Comparison of ENCODE assay signal across 15 cellular contexts in genomic region chr15:47746516-47746915, GRCh38. TPM values are rescaled to one million over a fixed set of nuclear protein-coding genes. Genes with fewer than 3 reads are reported as not detected.
DNase-seq lines count a peak whose midpoint lies in the region.
"Had no signal": no experiment of that assay in that cellular context is flagged by ENCODE, and none has a peak within 500 bp of the region (broad histone marks: within the 10 kb centered on the region; RNA-seq: fewer than 3 reads in every experiment).

No MANE protein-coding gene starts in this region.

- DNase-seq in NCI-H82 (lab: John Stamatoyannopoulos, UW) (peak; percentile 64), NCI-H82 treated with DMSO at 0.1 percent for 48 hours (lab: John Stamatoyannopoulos, UW; ENCODE audit: unreplicated experiment) (no peak), cerebellar cortex (ENCODE audit: low spot score) (peak; percentile 43), mesendoderm (peak; percentile 34), HPDE6-E6E7 (ENCODE audit: extremely low spot score) (no peak), NCI-H345 treated with DMSO at 0.1 percent for 48 hours (lab: John Stamatoyannopoulos, UW; ENCODE audit: unreplicated experiment) (no peak), NCI-H2081 treated with DMSO at 0.1 percent for 48 hours (lab: John Stamatoyannopoulos, UW) (no peak)
- DNase-seq: BE2C; CD4-positive, alpha-beta memory T cell; DND-41; GF-D8; HCEC 1CT; HFFc6; IMR-90 had no signal

- no peak overlapping the region for H2BK5ac ChIP-seq in mesendoderm (ENCODE audit: low read length)

- no peak overlapping the region for H2AK5ac ChIP-seq in mesendoderm (ENCODE audit: low read length)

- H3K9ac ChIP-seq in mesendoderm (ENCODE audit: low read length) = no peak overlapping the region

- H4K8ac ChIP-seq in mesendoderm (ENCODE audit: low read depth, low read length) = no peak overlapping the region

- H3K4ac ChIP-seq in mesendoderm (ENCODE audit: low read depth, low read length) = no peak overlapping the region

- H2BK120ac ChIP-seq in mesendoderm (ENCODE audit: low read depth, low read length) = no peak overlapping the region

- H3K79me1 ChIP-seq in mesendoderm (ENCODE audit: low read length) = peaks cover 2% of the 10 kb centered on the region

- H3K27me3 ChIP-seq in mesendoderm (ENCODE audit: insufficient read depth, low read length, poor library complexity) = no peaks in the 10 kb centered on the region
- H3K27me3 ChIP-seq: BE2C had no signal

- H3K79me2 ChIP-seq in mesendoderm (ENCODE audit: control insufficient read depth, insufficient read depth, low read length) = no peaks in the 10 kb centered on the region

- no peak overlapping the region for H3K4me3 ChIP-seq in mesendoderm (ENCODE audit: low read length)

- no peaks in the 10 kb centered on the region for H3K36me3 ChIP-seq in mesendoderm (ENCODE audit: control insufficient read depth, insufficient read depth, low read length)
- H3K36me3 ChIP-seq: BE2C had no signal

- no CpG with 5 or more reads among the region's 3 CpGs for WGBS in mesendoderm (ENCODE audit: extremely low coverage, insufficient coverage, low lambda C conversion rate)

- peaks cover 17% of the 10 kb centered on the region for H3K4me1 ChIP-seq in mesendoderm (ENCODE audit: control insufficient read depth, low read depth, low read length)
- H3K4me1 ChIP-seq: BE2C had no signal

- H4K5ac ChIP-seq in mesendoderm (ENCODE audit: low read length) = no peak overlapping the region

- H3K18ac ChIP-seq in mesendoderm (ENCODE audit: low read length) = no peak overlapping the region

- H3K4me2 ChIP-seq in mesendoderm (ENCODE audit: low read length) = no peak overlapping the region

- no peak overlapping the region for H3K56ac ChIP-seq in mesendoderm (ENCODE audit: low read length)

- H3K27ac ChIP-seq in mesendoderm (ENCODE audit: low read depth, low read length) = no peak overlapping the region
- H3K27ac ChIP-seq: C4-2B had no signal

- H2BK15ac ChIP-seq in mesendoderm (replicated peaks; ENCODE audit: low read depth) = no peak overlapping the region

- H3K23ac ChIP-seq in mesendoderm (ENCODE audit: low read length) = no peak overlapping the region

RNA-seq across cellular contexts. Expression of gene SEMA6D, which starts 29.2 kb away (rescaled TPM):
- 1.9 TPM for polyA plus RNA-seq in mesendoderm (2013, experiment 1 of 2)
- polyA plus RNA-seq in mesendoderm (2013, experiment 2 of 2) = 1.6 TPM
- polyA plus RNA-seq: CD4-positive, alpha-beta memory T cell had no signal

Comparison
In these comparisons a context has a peak if more than half of its experiments do, and no peak if none do; other contexts are left out.
1. DNase-seq: peak in NCI-H82 (single experiment), cerebellar cortex (single experiment) and mesendoderm (single experiment); none in NCI-H82 treated with DMSO at 0.1 percent for 48 hours (single experiment), HPDE6-E6E7 (single experiment), NCI-H345 treated with DMSO at 0.1 percent for 48 hours (single experiment) and NCI-H2081 treated with DMSO at 0.1 percent for 48 hours (single experiment).